2 cellular contexts compared by ENCODE assay signal in the genomic region with DNA sequence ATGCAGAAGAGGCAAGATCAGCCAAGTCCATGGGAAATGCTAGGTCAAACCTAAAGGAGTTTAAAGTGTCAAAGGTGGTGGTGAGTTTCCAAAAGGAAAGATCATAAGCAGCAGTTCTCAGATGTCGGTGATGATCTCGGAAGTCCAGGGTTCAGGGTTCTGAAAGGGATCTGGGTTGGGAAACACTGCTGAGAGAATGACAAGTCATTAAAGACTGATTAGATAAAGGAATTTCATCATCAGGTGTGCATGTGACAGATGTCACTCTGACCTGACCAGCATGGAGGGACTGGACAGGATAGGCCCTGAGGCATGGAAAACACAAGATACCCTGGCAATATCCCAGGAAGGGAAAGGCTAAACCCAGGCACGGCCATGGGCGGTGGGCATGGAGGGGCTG.
TF ChIP-seq lines count a peak whose summit lies in the region.

No MANE protein-coding gene starts in this region.

TF ChIP-seq in WTC11, 78 proteins besides CTCF, POLR2A, EP300 and RAD21 (continued from another document):
- no peak for TF ChIP-seq ZNF263 (CRISPR knock-in tag; IDR thresholded peaks at IDR 0.05; ENCODE audit: low read depth)
- no peak for TF ChIP-seq E2F4 (CRISPR knock-in tag; IDR thresholded peaks at IDR 0.05; ENCODE audit: borderline replicate concordance, low read depth)
- no peak for TF ChIP-seq FOXP1 (CRISPR knock-in tag; IDR thresholded peaks at IDR 0.05; ENCODE audit: borderline replicate concordance)
- no peak for TF ChIP-seq NFATC4 (CRISPR knock-in tag; IDR thresholded peaks at IDR 0.05)
- TF ChIP-seq GABPB1 (CRISPR knock-in tag; IDR thresholded peaks at IDR 0.05): peak; percentile 31; the same call in 1 of the 2 replicates
- TF ChIP-seq TEAD1 (CRISPR knock-in tag; IDR thresholded peaks at IDR 0.05): no peak

TF ChIP-seq in liver, 16 proteins besides CTCF, POLR2A, EP300 and RAD21 (continued from another document):
- TF ChIP-seq HNF4G (IDR thresholded peaks at IDR 0.05) (peak; percentile 65), RXRA (IDR thresholded peaks at IDR 0.05) (peak; percentile 83 to 89), JUND (IDR thresholded peaks at IDR 0.05) (peak; percentile 30 to 61), ZBTB33 (IDR thresholded peaks at IDR 0.05) (no peak), GABPA (IDR thresholded peaks at IDR 0.05 in 1 of 2, conservative IDR thresholded peaks at IDR 0.05 in 1 of 2) (no peak), NR2F2 (IDR thresholded peaks at IDR 0.05) (no peak), FOXA2 (IDR thresholded peaks at IDR 0.05) (no peak), EGR1 (IDR thresholded peaks at IDR 0.05; ENCODE audit: low read depth in 2 of 2) (no peak), HNF4A (conservative IDR thresholded peaks at IDR 0.05) (peak; percentile 88 to 89), SP1 (IDR thresholded peaks at IDR 0.05) (peak; percentile 80), TAF1 (conservative IDR thresholded peaks at IDR 0.05) (no peak), YY1 (IDR thresholded peaks at IDR 0.05) (peak; percentile 57)
- TF ChIP-seq, protein P1, sequence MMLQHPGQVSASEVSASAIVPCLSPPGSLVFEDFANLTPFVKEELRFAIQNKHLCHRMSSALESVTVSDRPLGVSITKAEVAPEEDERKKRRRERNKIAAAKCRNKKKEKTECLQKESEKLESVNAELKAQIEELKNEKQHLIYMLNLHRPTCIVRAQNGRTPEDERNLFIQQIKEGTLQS (IDR thresholded peaks at IDR 0.05): peak; percentile 82
TF ChIP-seq in liver: peak in this region for 9.
